Comparison of ENCODE assay signal across 13 cellular contexts in the genomic region with DNA sequence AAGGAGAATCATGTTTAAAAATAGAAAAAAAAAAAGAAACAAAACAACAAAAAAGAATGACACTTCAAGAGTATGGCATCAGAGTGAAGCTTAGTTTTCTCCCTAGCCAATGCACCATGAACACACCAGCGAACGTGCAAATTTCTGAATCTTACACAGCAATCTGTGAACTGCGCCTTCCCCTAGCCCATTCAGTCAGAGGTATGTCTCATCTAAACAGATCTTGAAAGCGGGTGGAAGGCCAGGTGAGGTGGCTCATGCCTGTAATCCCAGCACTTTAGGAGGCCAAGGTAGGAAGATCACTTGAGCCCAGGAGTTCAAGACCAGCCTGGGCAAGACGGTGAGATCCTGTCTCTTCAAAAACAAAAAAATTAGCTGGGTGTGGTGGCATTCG.
DNase-seq lines count a peak whose midpoint lies in the region; ATAC-seq and TF ChIP-seq lines count a peak whose summit lies in the region.
"Had no signal": no experiment of that assay in that cellular context is flagged by ENCODE, and none has a peak within 500 bp of the region (broad histone marks: within the 10 kb centered on the region; RNA-seq: fewer than 3 reads in every experiment).

No MANE protein-coding gene starts in this region.

- no peak overlapping the region for H3K4me3 ChIP-seq in GM23338
- no peak overlapping the region for H3K4me3 ChIP-seq in lower lobe of right lung
- no peak overlapping the region for H3K4me3 ChIP-seq in smooth muscle cell
- H3K4me3 ChIP-seq: colonic mucosa had no signal

- H3F3A ChIP-seq in GM23338 (replicated peaks; ENCODE audit: low read depth) (no peaks in the 10 kb centered on the region), smooth muscle cell (ENCODE audit: low read depth) (peaks cover 27% of the 10 kb centered on the region)

- no peaks in the 10 kb centered on the region; the same call in 1 of the 2 replicates for H3K36me3 ChIP-seq in GM23338 (ENCODE audit: insufficient read depth)
- H3K36me3 ChIP-seq in lower lobe of right lung: peaks cover 3% of the 10 kb centered on the region
- H3K36me3 ChIP-seq in smooth muscle cell (ENCODE audit: low read depth): no peaks in the 10 kb centered on the region
- H3K36me3 ChIP-seq: colonic mucosa had no signal

- ATAC-seq in GM23338 (no peak), lower lobe of right lung (no peak), GM21737 (IDR thresholded peaks at IDR 0.05; ENCODE audit: unreplicated experiment) (no peak)
- ATAC-seq: activated CD4-positive, alpha-beta T cell treated with anti-CD3 and anti-CD28 coated beads for 36 hours had no signal

- DNase-seq in GM23338 (ENCODE audit: low spot score): no peak
- no peak for DNase-seq in chondrocyte (ENCODE audit: low spot score)
- DNase-seq in lower lobe of right lung: no peak
- no peak for DNase-seq in smooth muscle cell (lab: John Stamatoyannopoulos, UW; ENCODE audit: unreplicated experiment)
- no peak for DNase-seq in stimulated activated CD4-positive, alpha-beta T cell treated with anti-CD3 and anti-CD28 coated beads, Interleukin-4, amount 100 ng/mL, for 24 hours
- no peak for DNase-seq in NCI-H2029 (lab: John Stamatoyannopoulos, UW)
- DNase-seq in HT-29 (ENCODE audit: low spot score): no peak
- DNase-seq: activated gamma-delta T cell treated with Interleukin-2 at 50 U/mL for 16 hours; colonic mucosa; stimulated activated naive CD4-positive, alpha-beta T cell treated with Interleukin-2 at 50 U/mL for 16 hours had no signal

- H3K79me2 ChIP-seq in GM23338 (replicated peaks; ENCODE audit: insufficient read depth) (peaks cover 80% of the 10 kb centered on the region), smooth muscle cell (ENCODE audit: low read depth) (peaks cover 80% of the 10 kb centered on the region)

- no peaks in the 10 kb centered on the region for H3K9me3 Mint-ChIP-seq in GM23338
- no peaks in the 10 kb centered on the region for H3K9me3 Mint-ChIP-seq in chondrocyte (ENCODE audit: low read depth)

- no peak overlapping the region; the same call in 1 of the 2 replicates for H3K27ac Mint-ChIP-seq in GM23338
- H3K27ac Mint-ChIP-seq in chondrocyte (ENCODE audit: unreplicated experiment): peak overlapping the region; percentile 99
- H3K27ac Mint-ChIP-seq: activated CD4-positive, alpha-beta T cell treated with anti-CD3 and anti-CD28 coated beads for 36 hours had no signal

- H3K36me3 Mint-ChIP-seq in GM23338 (ENCODE audit: low read depth) (peaks cover 7% of the 10 kb centered on the region; the same call in 2 of the 3 replicates), chondrocyte (ENCODE audit: low read depth) (no peaks in the 10 kb centered on the region)

- H3K4me2 ChIP-seq in GM23338 (no peak overlapping the region), smooth muscle cell (peak overlapping the region; percentile 74)

- H3K4me1 ChIP-seq in GM23338 (ENCODE audit: insufficient read depth) (peaks cover 8% of the 10 kb centered on the region; the same call in 1 of the 2 replicates), lower lobe of right lung (peaks cover 23% of the 10 kb centered on the region), smooth muscle cell (ENCODE audit: low read depth) (peaks cover 19% of the 10 kb centered on the region)
- H3K4me1 ChIP-seq: colonic mucosa had no signal

- no peak overlapping the region for H3K4me3 Mint-ChIP-seq in GM23338
- H3K4me3 Mint-ChIP-seq in chondrocyte (ENCODE audit: unreplicated experiment): peak overlapping the region; percentile 57
- H3K4me3 Mint-ChIP-seq: activated CD4-positive, alpha-beta T cell treated with anti-CD3 and anti-CD28 coated beads for 36 hours had no signal

- WGBS in smooth muscle cell (ENCODE audit: low lambda C conversion rate): 86% methylated on average over 6 of the region's 6 CpGs

- H3K27me3 ChIP-seq in GM23338 (ENCODE audit: insufficient read depth) (no peaks in the 10 kb centered on the region), lower lobe of right lung (ENCODE audit: low read depth) (no peaks in the 10 kb centered on the region), smooth muscle cell (ENCODE audit: low read depth) (no peaks in the 10 kb centered on the region)
- H3K27me3 ChIP-seq: colonic mucosa had no signal

- no peak overlapping the region for H2AFZ ChIP-seq in GM23338
- no peak overlapping the region for H2AFZ ChIP-seq in smooth muscle cell (ENCODE audit: low read depth)

- H4K20me1 ChIP-seq in GM23338 (replicated peaks; ENCODE audit: insufficient read depth) (peaks cover 23% of the 10 kb centered on the region; the same call in 1 of the 2 replicates), smooth muscle cell (ENCODE audit: low read depth) (peaks cover 43% of the 10 kb centered on the region)

- TF ChIP-seq CTCF in GM23338 (conservative IDR thresholded peaks at IDR 0.05; ENCODE audit: low read depth in 2 of 2) (no peak), chondrocyte (IDR thresholded peaks at IDR 0.05) (no peak), lower lobe of right lung (IDR thresholded peaks at IDR 0.05) (no peak), smooth muscle cell (IDR thresholded peaks at IDR 0.05; ENCODE audit: borderline replicate concordance, insufficient read depth, poor library complexity, severe bottlenecking) (no peak)

- no peaks in the 10 kb centered on the region for H3K9me2 ChIP-seq in GM23338 (ENCODE audit: insufficient read depth)

- H3K4me1 Mint-ChIP-seq in GM23338: peaks cover 32% of the 10 kb centered on the region
- peaks cover 45% of the 10 kb centered on the region for H3K4me1 Mint-ChIP-seq in chondrocyte (ENCODE audit: low read depth)

- H3K27me3 Mint-ChIP-seq in GM23338 (ENCODE audit: insufficient read depth, low read depth, poor library complexity): peaks cover 5% of the 10 kb centered on the region
- H3K27me3 Mint-ChIP-seq in chondrocyte (ENCODE audit: low read depth): no peaks in the 10 kb centered on the region
- H3K27me3 Mint-ChIP-seq: activated CD4-positive, alpha-beta T cell treated with anti-CD3 and anti-CD28 coated beads for 36 hours had no signal

- H3K9me3 ChIP-seq in lower lobe of right lung (no peaks in the 10 kb centered on the region), smooth muscle cell (replicated peaks; ENCODE audit: low read depth) (no peaks in the 10 kb centered on the region)
- H3K9me3 ChIP-seq: colonic mucosa had no signal

- peak overlapping the region; percentile 74; the same call in 1 of the 2 replicates for H3K27ac ChIP-seq in GM23338 (ENCODE audit: low read depth)
- peak overlapping the region; percentile 46 for H3K27ac ChIP-seq in lower lobe of right lung
- peak overlapping the region; percentile 91 for H3K27ac ChIP-seq in smooth muscle cell (ENCODE audit: low read depth)
- H3K27ac ChIP-seq: colonic mucosa, HL-60 had no signal

- peak overlapping the region; percentile 74 for H3K9ac ChIP-seq in smooth muscle cell (ENCODE audit: low read depth)

- intact Hi-C loops in lower lobe of right lung (cut with DNase I): no loop called here

TF ChIP-seq in GM23338, 12 proteins besides CTCF, POLR2A, EP300 and RAD21 (continues in another document):
- no peak for TF ChIP-seq ZNF114 (CRISPR knock-in tag; IDR thresholded peaks at IDR 0.05)
- TF ChIP-seq JUNB (IDR thresholded peaks at IDR 0.05; ENCODE audit: unreplicated experiment): no peak
